In genomic region chr19:45528744-45529453, GRCh38 we compare ENCODE assay signal across 10 cellular contexts. TPM values are rescaled to one million over a fixed set of nuclear protein-coding genes. Genes with fewer than 3 reads are reported as not detected.
A peak's percentile ranks its signal among the peaks of the same experiment; 100 is the strongest.
DNase-seq lines count a peak whose midpoint lies in the region; ATAC-seq and TF ChIP-seq lines count a peak whose summit lies in the region.
"Had no signal": no experiment of that assay in that cellular context is flagged by ENCODE, and none has a peak within 500 bp of the region (broad histone marks: within the 10 kb centered on the region; RNA-seq: fewer than 3 reads in every experiment).

No MANE protein-coding gene starts in this region.

- H3K27me3 Mint-ChIP-seq in activated CD8-positive, alpha-beta T cell treated with anti-CD3 and anti-CD28 coated beads for 36 hours, result no peaks in the 10 kb centered on the region

- DNase-seq in activated naive CD4-positive, alpha-beta T cell treated with anti-CD3 and anti-CD28 coated beads, Interleukin-2, amount 50 U/mL, for 72 hours (ENCODE audit: low spot score in 2 of 2), result no peak
- no peak for DNase-seq in activated naive CD4-positive, alpha-beta T cell treated with Interleukin-2 at 50 U/mL for 16 hours
- peak; percentile 39 for DNase-seq in activated CD8-positive, alpha-beta T cell treated with anti-CD3 and anti-CD28 coated beads for 36 hours
- DNase-seq in erythroblast (lab: John Stamatoyannopoulos, UW), result no peak
- DNase-seq: DND-41 had no signal

- POLR2A ChIA-PET in activated CD8-positive, alpha-beta T cell treated with anti-CD3 and anti-CD28 coated beads for 36 hours (lab: Charles Lee), result interaction anchor here (2.2 kb wide), 1 partner anchor 31 kb away, joined by 6 read pairs; no protein-coding TSS in a partner anchor

- intact Hi-C loops in activated CD8-positive, alpha-beta T cell treated with anti-CD3 and anti-CD28 coated beads for 36 hours (cut with micrococcal nuclease), result loop anchor here (10.0 kb wide), 1 partner anchor 46 kb away; no protein-coding TSS in a partner anchor

- H3K9me3 Mint-ChIP-seq in activated naive CD4-positive, alpha-beta T cell treated with anti-CD3 and anti-CD28 coated beads, Interleukin-2, amount 50 U/mL, for 72 hours, result no peaks in the 10 kb centered on the region
- peaks cover 8% of the 10 kb centered on the region for H3K9me3 Mint-ChIP-seq in activated CD8-positive, alpha-beta T cell treated with anti-CD3 and anti-CD28 coated beads for 36 hours

- peaks cover 12% of the 10 kb centered on the region for H3K4me1 Mint-ChIP-seq in activated CD8-positive, alpha-beta T cell treated with anti-CD3 and anti-CD28 coated beads for 36 hours (ENCODE audit: low read depth)

- no peak overlapping the region for H3K27ac Mint-ChIP-seq in activated naive CD4-positive, alpha-beta T cell treated with anti-CD3 and anti-CD28 coated beads, Interleukin-2, amount 50 U/mL, for 72 hours
- H3K27ac Mint-ChIP-seq in activated CD8-positive, alpha-beta T cell treated with anti-CD3 and anti-CD28 coated beads for 36 hours, result no peak overlapping the region

- H3K4me3 Mint-ChIP-seq in activated CD8-positive, alpha-beta T cell treated with anti-CD3 and anti-CD28 coated beads for 36 hours, result peak overlapping the region; percentile 5

- TF ChIP-seq CTCF in activated CD8-positive, alpha-beta T cell treated with anti-CD3 and anti-CD28 coated beads for 36 hours (IDR thresholded peaks at IDR 0.05), result no peak

- peak; percentile 26 to 32 for ATAC-seq in activated naive CD4-positive, alpha-beta T cell treated with anti-CD3 and anti-CD28 coated beads, Interleukin-2, amount 50 U/mL, for 72 hours
- ATAC-seq in activated CD8-positive, alpha-beta T cell treated with anti-CD3 and anti-CD28 coated beads for 36 hours, result peak; percentile 54
- ATAC-seq in GM18520 (IDR thresholded peaks at IDR 0.05; ENCODE audit: unreplicated experiment) (no peak), GM21737 (IDR thresholded peaks at IDR 0.05; ENCODE audit: unreplicated experiment) (no peak)

- no peak for TF ChIP-seq POLR2A in erythroblast (IDR thresholded peaks at IDR 0.05; ENCODE audit: low read length)

- H3K27ac ChIP-seq in skin epidermis, result peak overlapping the region in 9 of 21 experiments; percentile 20 to 75 (median 65)
- H3K27ac ChIP-seq: SJSA1 had no signal

- CTCF ChIA-PET in activated CD8-positive, alpha-beta T cell treated with anti-CD3 and anti-CD28 coated beads for 36 hours (lab: Charles Lee), result interaction anchor here (0.8 to 1.5 kb wide), 3 partner anchors 10 to 43 kb away, joined by 3 to 5 read pairs (median 3); no protein-coding TSS in a partner anchor

- peak overlapping the region; percentile 56 for H3K4me3 ChIP-seq in iPS-11a (ENCODE audit: low read depth, low read length)
- peak overlapping the region in 5 of 7 experiments; percentile 18 to 40 (median 33) for H3K4me3 ChIP-seq in skin epidermis
- H3K4me3 ChIP-seq: SJSA1 had no signal

- peaks cover 5 to 17% of the 10 kb centered on the region in 2 donors for H3K36me3 Mint-ChIP-seq in activated naive CD4-positive, alpha-beta T cell treated with anti-CD3 and anti-CD28 coated beads, Interleukin-2, amount 50 U/mL, for 72 hours
- peaks cover 27% of the 10 kb centered on the region for H3K36me3 Mint-ChIP-seq in activated CD8-positive, alpha-beta T cell treated with anti-CD3 and anti-CD28 coated beads for 36 hours (ENCODE audit: low read depth)

RNA-seq across cellular contexts. Expression of gene VASP, which starts 21.6 kb away (rescaled TPM):
- total RNA-seq in activated naive CD4-positive, alpha-beta T cell treated with anti-CD3 and anti-CD28 coated beads, Interleukin-2, amount 50 U/mL, for 72 hours, result 100 to 1,000 TPM in 1 of 2 donors, 10 to 100 TPM in 1; 76.8 to 156 TPM
- total RNA-seq in activated CD8-positive, alpha-beta T cell treated with anti-CD3 and anti-CD28 coated beads for 36 hours, result 100 to 1,000 TPM; 152 to 153 TPM

RNA-seq across cellular contexts. Expression of gene PPM1N, which starts 30.7 kb away (rescaled TPM):
- total RNA-seq in activated naive CD4-positive, alpha-beta T cell treated with anti-CD3 and anti-CD28 coated beads, Interleukin-2, amount 50 U/mL, for 72 hours, result 1 to 10 TPM; 1.5 to 7.4 TPM
- total RNA-seq in activated CD8-positive, alpha-beta T cell treated with anti-CD3 and anti-CD28 coated beads for 36 hours, result 1 to 10 TPM; 3.7 to 4.2 TPM

RNA-seq across cellular contexts. Expression of gene RTN2, which starts 32.1 kb away (rescaled TPM):
- total RNA-seq in activated naive CD4-positive, alpha-beta T cell treated with anti-CD3 and anti-CD28 coated beads, Interleukin-2, amount 50 U/mL, for 72 hours, result 1 to 10 TPM; 3.2 to 5.1 TPM
- 1 to 10 TPM; 2.6 to 3.0 TPM for total RNA-seq in activated CD8-positive, alpha-beta T cell treated with anti-CD3 and anti-CD28 coated beads for 36 hours

RNA-seq across cellular contexts. Expression of gene OPA3, which starts 55.7 kb away (rescaled TPM):
- 10 to 100 TPM; 16.6 to 16.7 TPM for total RNA-seq in activated naive CD4-positive, alpha-beta T cell treated with anti-CD3 and anti-CD28 coated beads, Interleukin-2, amount 50 U/mL, for 72 hours
- 10 to 100 TPM; 13.7 to 14.3 TPM for total RNA-seq in activated CD8-positive, alpha-beta T cell treated with anti-CD3 and anti-CD28 coated beads for 36 hours

Comparison
In these comparisons a context has a peak if more than half of its experiments do, and no peak if none do; other contexts are left out.
1. ATAC-seq: peak in activated naive CD4-positive, alpha-beta T cell treated with anti-CD3 and anti-CD28 coated beads, Interleukin-2, amount 50 U/mL, for 72 hours (2 of 2) and activated CD8-positive, alpha-beta T cell treated with anti-CD3 and anti-CD28 coated beads for 36 hours (single experiment); none in GM18520 (single experiment) and GM21737 (single experiment).